ENCODE assay signal across 8 cellular contexts in genomic region chr6:7589949-7590917, GRCh38. TPM values are rescaled to one million over a fixed set of nuclear protein-coding genes. Genes with fewer than 3 reads are reported as not detected.
DNase-seq lines count a peak whose midpoint lies in the region; ATAC-seq and TF ChIP-seq lines count a peak whose summit lies in the region.

A gene with protein sequence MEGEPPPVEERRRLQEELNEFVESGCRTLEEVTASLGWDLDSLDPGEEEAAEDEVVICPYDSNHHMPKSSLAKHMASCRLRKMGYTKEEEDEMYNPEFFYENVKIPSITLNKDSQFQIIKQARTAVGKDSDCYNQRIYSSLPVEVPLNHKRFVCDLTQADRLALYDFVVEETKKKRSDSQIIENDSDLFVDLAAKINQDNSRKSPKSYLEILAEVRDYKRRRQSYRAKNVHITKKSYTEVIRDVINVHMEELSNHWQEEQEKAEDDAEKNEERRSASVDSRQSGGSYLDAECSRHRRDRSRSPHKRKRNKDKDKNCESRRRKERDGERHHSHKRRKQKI (plus strand): TSS chr6:7590198. CDS start chr6:7590258, 60 bp downstream.

- H3K4me1 ChIP-seq in liver (ENCODE audit: control insufficient read depth in 4 of 4, insufficient read depth in 4 of 4, low read length in 3 of 4) = peaks cover 5 to 30% (median 11%) of the 10 kb centered on the region in 4 donors

- under 1% methylated on average over 72 of the region's 72 CpGs for WGBS in liver

- ATAC-seq in GM19372 (IDR thresholded peaks at IDR 0.05; ENCODE audit: low read depth, unreplicated experiment) (peak; percentile 98), HG03558 (IDR thresholded peaks at IDR 0.05; ENCODE audit: extremely low read depth, unreplicated experiment) (peak; percentile 97)

- DNase-seq in C1 segment of cervical spinal cord (lab: John Stamatoyannopoulos, UW) (peak; percentile 28 to 92 (median 85)), NCI-H748 treated with DMSO at 0.1 percent for 48 hours (lab: John Stamatoyannopoulos, UW) (peak; percentile 95), dermis microvascular lymphatic vessel endothelial cell (ENCODE audit: low read depth in 2 of 2) (peak; percentile 76 to 95)
- peak; percentile 76 to 87 for DNase-seq in activated CD4-positive, alpha-beta T cell treated with anti-CD3 and anti-CD28 coated beads, Interleukin-2, amount 50 U/mL, for 24 hours (ENCODE audit: low read depth in 1 of 2, low spot score in 1 of 2)
- DNase-seq in stimulated activated CD4-positive, alpha-beta T cell treated with anti-CD3 and anti-CD28 coated beads, Interleukin-4, amount 100 ng/mL, for 24 hours = peak; percentile 94

- peak within 1 kb of the TSS; percentile 62 to 63 for H3K27ac ChIP-seq in liver (ENCODE audit: low read depth in 1 of 2, low read length in 2 of 2)

- peak within 1 kb of the TSS; percentile 77 to 92 (median 86) for H3K4me3 ChIP-seq in liver (ENCODE audit: low read depth in 1 of 3, low read length in 3 of 3)

- peaks cover under 1 to 4% (median 3%) of the 10 kb centered on the region in 4 donors for H3K36me3 ChIP-seq in liver (ENCODE audit: control insufficient read depth in 4 of 4, insufficient read depth in 3 of 4, low read depth in 1 of 4, low read length in 3 of 4)

- peak; percentile 9 to 27 for TF ChIP-seq RAD21 in liver (IDR thresholded peaks at IDR 0.05)

- TF ChIP-seq CTCF in liver (IDR thresholded peaks at IDR 0.05; ENCODE audit: low read depth, low read length, missing input control) = no peak

- no peaks in the 10 kb centered on the region for H3K9me3 ChIP-seq in liver (ENCODE audit: control insufficient read depth in 4 of 4, low read length in 3 of 4)

- peak within 1 kb of the TSS; percentile 53 to 86 for H3K9ac ChIP-seq in liver (ENCODE audit: low read depth in 1 of 2, low read length in 2 of 2)

- H3K27me3 ChIP-seq in liver (ENCODE audit: control insufficient read depth in 4 of 4, insufficient read depth in 4 of 4, low read length in 3 of 4) = no peaks in the 10 kb centered on the region

TF ChIP-seq in liver, 16 proteins besides CTCF, POLR2A, EP300 and RAD21:
- TF ChIP-seq TAF1 (conservative IDR thresholded peaks at IDR 0.05) (peak; percentile 54), FOXA1 (IDR thresholded peaks at IDR 0.05) (no peak), SP1 (IDR thresholded peaks at IDR 0.05) (peak; percentile 51), FOXA2 (IDR thresholded peaks at IDR 0.05) (no peak), EGR1 (IDR thresholded peaks at IDR 0.05; ENCODE audit: low read depth in 2 of 2) (no peak), NR2F2 (IDR thresholded peaks at IDR 0.05) (no peak), HNF4A (conservative IDR thresholded peaks at IDR 0.05) (no peak), ZBTB33 (IDR thresholded peaks at IDR 0.05) (no peak), JUND (IDR thresholded peaks at IDR 0.05) (no peak), GABPA (IDR thresholded peaks at IDR 0.05 in 1 of 2, conservative IDR thresholded peaks at IDR 0.05 in 1 of 2) (no peak), RXRA (IDR thresholded peaks at IDR 0.05) (peak in 1 of 2 donors; percentile 10), HNF4G (IDR thresholded peaks at IDR 0.05) (no peak), YY1 (IDR thresholded peaks at IDR 0.05) (peak; percentile 69)
- TF ChIP-seq, protein P1, sequence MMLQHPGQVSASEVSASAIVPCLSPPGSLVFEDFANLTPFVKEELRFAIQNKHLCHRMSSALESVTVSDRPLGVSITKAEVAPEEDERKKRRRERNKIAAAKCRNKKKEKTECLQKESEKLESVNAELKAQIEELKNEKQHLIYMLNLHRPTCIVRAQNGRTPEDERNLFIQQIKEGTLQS (IDR thresholded peaks at IDR 0.05) = no peak
- TF ChIP-seq, protein P2, sequence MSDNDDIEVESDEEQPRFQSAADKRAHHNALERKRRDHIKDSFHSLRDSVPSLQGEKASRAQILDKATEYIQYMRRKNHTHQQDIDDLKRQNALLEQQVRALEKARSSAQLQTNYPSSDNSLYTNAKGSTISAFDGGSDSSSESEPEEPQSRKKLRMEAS (IDR thresholded peaks at IDR 0.05) = peak; percentile 59
- TF ChIP-seq, protein P3, sequence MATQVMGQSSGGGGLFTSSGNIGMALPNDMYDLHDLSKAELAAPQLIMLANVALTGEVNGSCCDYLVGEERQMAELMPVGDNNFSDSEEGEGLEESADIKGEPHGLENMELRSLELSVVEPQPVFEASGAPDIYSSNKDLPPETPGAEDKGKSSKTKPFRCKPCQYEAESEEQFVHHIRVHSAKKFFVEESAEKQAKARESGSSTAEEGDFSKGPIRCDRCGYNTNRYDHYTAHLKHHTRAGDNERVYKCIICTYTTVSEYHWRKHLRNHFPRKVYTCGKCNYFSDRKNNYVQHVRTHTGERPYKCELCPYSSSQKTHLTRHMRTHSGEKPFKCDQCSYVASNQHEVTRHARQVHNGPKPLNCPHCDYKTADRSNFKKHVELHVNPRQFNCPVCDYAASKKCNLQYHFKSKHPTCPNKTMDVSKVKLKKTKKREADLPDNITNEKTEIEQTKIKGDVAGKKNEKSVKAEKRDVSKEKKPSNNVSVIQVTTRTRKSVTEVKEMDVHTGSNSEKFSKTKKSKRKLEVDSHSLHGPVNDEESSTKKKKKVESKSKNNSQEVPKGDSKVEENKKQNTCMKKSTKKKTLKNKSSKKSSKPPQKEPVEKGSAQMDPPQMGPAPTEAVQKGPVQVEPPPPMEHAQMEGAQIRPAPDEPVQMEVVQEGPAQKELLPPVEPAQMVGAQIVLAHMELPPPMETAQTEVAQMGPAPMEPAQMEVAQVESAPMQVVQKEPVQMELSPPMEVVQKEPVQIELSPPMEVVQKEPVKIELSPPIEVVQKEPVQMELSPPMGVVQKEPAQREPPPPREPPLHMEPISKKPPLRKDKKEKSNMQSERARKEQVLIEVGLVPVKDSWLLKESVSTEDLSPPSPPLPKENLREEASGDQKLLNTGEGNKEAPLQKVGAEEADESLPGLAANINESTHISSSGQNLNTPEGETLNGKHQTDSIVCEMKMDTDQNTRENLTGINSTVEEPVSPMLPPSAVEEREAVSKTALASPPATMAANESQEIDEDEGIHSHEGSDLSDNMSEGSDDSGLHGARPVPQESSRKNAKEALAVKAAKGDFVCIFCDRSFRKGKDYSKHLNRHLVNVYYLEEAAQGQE (IDR thresholded peaks at IDR 0.05) = peak; percentile 34

RNA-seq across cellular contexts. Expression of the gene that starts here (rescaled TPM):
- total RNA-seq in dermis microvascular lymphatic vessel endothelial cell (10.6 and 11.4 TPM in 2 replicates), liver (1 to 10 TPM; 8.5 to 9.7 TPM)
- polyA plus RNA-seq in liver = 1 to 10 TPM; 5.0 to 8.3 TPM

Comparison
In these comparisons a context has a peak if more than half of its experiments do, and no peak if none do; other contexts are left out.
1. Peak in every context shown above with its lines: DNase-seq, ATAC-seq, H3K4me3 ChIP-seq and H3K27ac ChIP-seq.